ENCODE assay signal across 11 cellular contexts in genomic region chr6:130933712-130934200, GRCh38.
A peak's percentile ranks its signal among the peaks of the same experiment; 100 is the strongest.
DNase-seq lines count a peak whose midpoint lies in the region; ATAC-seq lines count a peak whose summit lies in the region.
"Had no signal": no experiment of that assay in that cellular context is flagged by ENCODE, and none has a peak within 500 bp of the region (broad histone marks: within the 10 kb centered on the region; RNA-seq: fewer than 3 reads in every experiment).

No MANE protein-coding gene starts in this region.

- peak overlapping the region; percentile 48 for H3K9ac ChIP-seq in adipocyte (ENCODE audit: low read length)

- ATAC-seq in left ventricle myocardium superior: peak; percentile 71
- no peak for ATAC-seq in HG02938 (IDR thresholded peaks at IDR 0.05; ENCODE audit: unreplicated experiment)
- no peak for ATAC-seq in HG03025 (IDR thresholded peaks at IDR 0.05; ENCODE audit: low FRiP score, unreplicated experiment)
- ATAC-seq: CD8-positive, alpha-beta T cell; stimulated activated naive CD8-positive, alpha-beta T cell treated with anti-CD3 and anti-CD28 coated beads, Interleukin-15, amount 100 ng/mL, for 72 hours had no signal

- H3K4me3 ChIP-seq in adipocyte (ENCODE audit: low read length): peak overlapping the region; percentile 63

- H3K27me3 ChIP-seq in adipocyte (replicated peaks; ENCODE audit: control insufficient read depth, insufficient read depth, low read length): no peaks in the 10 kb centered on the region

- peaks cover 59% of the 10 kb centered on the region for H3K4me1 ChIP-seq in adipocyte (ENCODE audit: control insufficient read depth, insufficient read depth, low read length)

- intact Hi-C loops in left ventricle myocardium superior (cut with micrococcal nuclease): no loop called here

- no peaks in the 10 kb centered on the region for H3K36me3 ChIP-seq in adipocyte (ENCODE audit: control insufficient read depth, insufficient read depth, low read length, severe bottlenecking)

- peak; percentile 34 for DNase-seq in EL
- DNase-seq in adipocyte (ENCODE audit: low read depth): peak; percentile 81
- DNase-seq in left ventricle myocardium superior: no peak
- DNase-seq in renal cortical epithelial cell (ENCODE audit: low read depth): peak; percentile 54
- no peak for DNase-seq in NCI-H510A (lab: John Stamatoyannopoulos, UW)
- DNase-seq in NCI-H2107 treated with DMSO at 0.1 percent for 48 hours (lab: John Stamatoyannopoulos, UW; ENCODE audit: unreplicated experiment): no peak
- DNase-seq: activated naive CD4-positive, alpha-beta T cell; CD8-positive, alpha-beta T cell; stimulated activated naive CD8-positive, alpha-beta T cell treated with anti-CD3 and anti-CD28 coated beads, Interleukin-15, amount 100 ng/mL, for 72 hours had no signal

- no peaks in the 10 kb centered on the region for H3K9me3 ChIP-seq in adipocyte (ENCODE audit: control insufficient read depth, low read length)

Comparison
In these comparisons a context has a peak if more than half of its experiments do, and no peak if none do; other contexts are left out.
1. DNase-seq: peak in EL (single experiment), adipocyte (single experiment) and renal cortical epithelial cell (single experiment); none in left ventricle myocardium superior (single experiment), NCI-H510A (single experiment) and NCI-H2107 treated with DMSO at 0.1 percent for 48 hours (single experiment).